Comparison of ENCODE assay signal across 34 cellular contexts in genomic region chr11:107157146-107157808, GRCh38.
A peak's percentile ranks its signal among the peaks of the same experiment; 100 is the strongest.
DNase-seq lines count a peak whose midpoint lies in the region; ATAC-seq, FAIRE-seq and TF ChIP-seq lines count a peak whose summit lies in the region.
"Had no signal": no experiment of that assay in that cellular context is flagged by ENCODE, and none has a peak within 500 bp of the region (broad histone marks: within the 10 kb centered on the region; RNA-seq: fewer than 3 reads in every experiment).

No MANE protein-coding gene starts in this region.

- in situ Hi-C loops in GM23248 (cut with MboI): no loop called here

- no peaks in the 10 kb centered on the region for H3K4me1 ChIP-seq in mesendoderm (ENCODE audit: control insufficient read depth, low read depth, low read length)
- H3K4me1 ChIP-seq in right cardiac atrium (ENCODE audit: control insufficient read depth, insufficient read depth, low read length): no peaks in the 10 kb centered on the region
- H3K4me1 ChIP-seq in GM23248 (ENCODE audit: insufficient read depth): no peaks in the 10 kb centered on the region
- H3K4me1 ChIP-seq: BE2C, body of pancreas, left lung, psoas muscle had no signal

- no peaks in the 10 kb centered on the region for H3F3A ChIP-seq in GM23248 (ENCODE audit: insufficient read depth)

- H3K27me3 Mint-ChIP-seq in progenitor cell of endocrine pancreas: no peaks in the 10 kb centered on the region
- H3K27me3 Mint-ChIP-seq: activated CD4-positive, alpha-beta memory T cell treated with anti-CD3 and anti-CD28 coated beads for 36 hours; activated naive CD8-positive, alpha-beta T cell treated with anti-CD3 and anti-CD28 coated beads, Interleukin-2, amount 50 U/mL, for 24 hours; central memory CD8-positive, alpha-beta T cell had no signal

- H3K18ac ChIP-seq in mesendoderm (ENCODE audit: low read length): no peak overlapping the region

- H2BK120ac ChIP-seq in mesendoderm (ENCODE audit: low read depth, low read length): no peak overlapping the region

- TF ChIP-seq CTCF in progenitor cell of endocrine pancreas (IDR thresholded peaks at IDR 0.05; ENCODE audit: unreplicated experiment): no peak

- H3K4me3 Mint-ChIP-seq in progenitor cell of endocrine pancreas (ENCODE audit: low read depth): no peak overlapping the region
- H3K4me3 Mint-ChIP-seq: activated CD4-positive, alpha-beta memory T cell treated with anti-CD3 and anti-CD28 coated beads for 36 hours; activated naive CD8-positive, alpha-beta T cell treated with anti-CD3 and anti-CD28 coated beads, Interleukin-2, amount 50 U/mL, for 24 hours; CD8-positive, alpha-beta T cell; central memory CD8-positive, alpha-beta T cell; mesothelial cell of epicardium had no signal

- H2BK5ac ChIP-seq in mesendoderm (ENCODE audit: low read length): no peak overlapping the region

- no peak overlapping the region for H3K27ac Mint-ChIP-seq in progenitor cell of endocrine pancreas
- H3K27ac Mint-ChIP-seq: activated CD4-positive, alpha-beta memory T cell treated with anti-CD3 and anti-CD28 coated beads for 36 hours; activated naive CD8-positive, alpha-beta T cell treated with anti-CD3 and anti-CD28 coated beads, Interleukin-2, amount 50 U/mL, for 24 hours; CD8-positive, alpha-beta T cell; mesothelial cell of epicardium had no signal

- intact Hi-C loops in right cardiac atrium (cut with DNase I): no loop called here

- H4K5ac ChIP-seq in mesendoderm (ENCODE audit: low read length): no peak overlapping the region

- H3K9ac ChIP-seq in mesendoderm (ENCODE audit: low read length): no peak overlapping the region
- H3K9ac ChIP-seq in GM23248: no peak overlapping the region
- H3K9ac ChIP-seq: SK-N-SH had no signal

- H3K4me1 Mint-ChIP-seq in progenitor cell of endocrine pancreas (ENCODE audit: low read depth): peaks cover 8% of the 10 kb centered on the region
- H3K4me1 Mint-ChIP-seq: activated naive CD8-positive, alpha-beta T cell treated with anti-CD3 and anti-CD28 coated beads, Interleukin-2, amount 50 U/mL, for 24 hours; central memory CD8-positive, alpha-beta T cell had no signal

- ATAC-seq in right cardiac atrium: no peak
- ATAC-seq: activated CD4-positive, CD25-positive, alpha-beta regulatory T cell treated with anti-CD3 and anti-CD28 coated beads, Interleukin-2, amount 50 U/mL, for 24 hours; activated naive CD8-positive, alpha-beta T cell treated with anti-CD3 and anti-CD28 coated beads, Interleukin-2, amount 50 U/mL, for 24 hours; body of pancreas; CD8-positive, alpha-beta T cell; left lung; psoas muscle; Right ventricle myocardium inferior had no signal

- no peak overlapping the region for H3K23ac ChIP-seq in mesendoderm (ENCODE audit: low read length)

- no peak overlapping the region for H2AK5ac ChIP-seq in mesendoderm (ENCODE audit: low read length)

- H3K9me3 Mint-ChIP-seq in progenitor cell of endocrine pancreas (ENCODE audit: low read depth): no peaks in the 10 kb centered on the region
- H3K9me3 Mint-ChIP-seq: activated CD4-positive, alpha-beta memory T cell treated with anti-CD3 and anti-CD28 coated beads for 36 hours; activated naive CD8-positive, alpha-beta T cell treated with anti-CD3 and anti-CD28 coated beads, Interleukin-2, amount 50 U/mL, for 24 hours; CD8-positive, alpha-beta T cell; central memory CD8-positive, alpha-beta T cell; mesothelial cell of epicardium had no signal

- H3K36me3 ChIP-seq in mesendoderm (ENCODE audit: control insufficient read depth, insufficient read depth, low read length): no peaks in the 10 kb centered on the region
- H3K36me3 ChIP-seq in GM23248 (ENCODE audit: low read depth): no peaks in the 10 kb centered on the region
- H3K36me3 ChIP-seq: BE2C, left lung, neutrophil had no signal

- H3K9me3 ChIP-seq in right cardiac atrium (ENCODE audit: control insufficient read depth, low read length) (no peaks in the 10 kb centered on the region), GM23248 (ENCODE audit: low read depth) (no peaks in the 10 kb centered on the region)
- H3K9me3 ChIP-seq: BE2C, body of pancreas, left lung, psoas muscle, SK-N-SH had no signal

- H2AFZ ChIP-seq in GM23248: no peak overlapping the region

- no CpG with 5 or more reads among the region's 3 CpGs for WGBS in mesendoderm (ENCODE audit: extremely low coverage, insufficient coverage, low lambda C conversion rate)
- WGBS in right cardiac atrium: 36% methylated on average over 3 of the region's 3 CpGs
- 14 to 20% methylated on average over 3 of the region's 3 CpGs for WGBS in GM23248 (ENCODE audit: low coverage in 1 of 2, low lambda C conversion rate in 2 of 2, missing lambda C conversion rate in 2 of 2), 2 experiments

- H3K27me3 ChIP-seq in mesendoderm (ENCODE audit: insufficient read depth, low read length, poor library complexity): no peaks in the 10 kb centered on the region
- H3K27me3 ChIP-seq in right cardiac atrium (ENCODE audit: control insufficient read depth, insufficient read depth): no peaks in the 10 kb centered on the region
- 0 out of 2 replicates have a peak, but pooled peaks cover 5% of the 10 kb centered on the region for H3K27me3 ChIP-seq in GM23248 (replicated peaks; ENCODE audit: insufficient read depth)
- H3K27me3 ChIP-seq: BE2C, body of pancreas, left lung, neutrophil had no signal

- H4K8ac ChIP-seq in mesendoderm (ENCODE audit: low read depth, low read length): no peak overlapping the region

- no peak overlapping the region for H3K4me2 ChIP-seq in mesendoderm (ENCODE audit: low read length)
- no peak overlapping the region for H3K4me2 ChIP-seq in GM23248 (ENCODE audit: unreplicated experiment)
- H3K4me2 ChIP-seq: SK-N-SH had no signal

- H3K9me2 ChIP-seq in GM23248 (ENCODE audit: insufficient read depth): no peaks in the 10 kb centered on the region
- H3K9me2 ChIP-seq: SK-N-SH had no signal

- H3K79me1 ChIP-seq in mesendoderm (ENCODE audit: low read length): no peaks in the 10 kb centered on the region

- H4K20me1 ChIP-seq in GM23248 (ENCODE audit: insufficient read depth): no peaks in the 10 kb centered on the region

- H3K27ac ChIP-seq in mesendoderm (ENCODE audit: low read depth, low read length): no peak overlapping the region
- H3K27ac ChIP-seq in right cardiac atrium (ENCODE audit: low read length): no peak overlapping the region
- H3K27ac ChIP-seq in GM23248: no peak overlapping the region
- H3K27ac ChIP-seq: body of pancreas, left lung, neutrophil, psoas muscle had no signal

- H3K56ac ChIP-seq in mesendoderm (ENCODE audit: low read length): no peak overlapping the region

- no peak overlapping the region for H3K4me3 ChIP-seq in mesendoderm (ENCODE audit: low read length)
- H3K4me3 ChIP-seq in right cardiac atrium (ENCODE audit: low read length): no peak overlapping the region
- H3K4me3 ChIP-seq in GM23248: no peak overlapping the region
- H3K4me3 ChIP-seq: body of pancreas, left lung, psoas muscle had no signal

- no peaks in the 10 kb centered on the region for H3K36me3 Mint-ChIP-seq in progenitor cell of endocrine pancreas (ENCODE audit: insufficient read depth)
- H3K36me3 Mint-ChIP-seq: activated CD4-positive, alpha-beta memory T cell treated with anti-CD3 and anti-CD28 coated beads for 36 hours; CD8-positive, alpha-beta T cell; mesothelial cell of epicardium had no signal

- no peak for FAIRE-seq in frontal cortex (lab: Jason Lieb, UNC)
- FAIRE-seq: GM12891, TTC549 had no signal

- DNase-seq in ELF-1 (ENCODE audit: low read depth, low spot score) (peak; percentile 13), RPMI7951 (ENCODE audit: low read depth) (peak; percentile 21), iPS DF 19.7 (ENCODE audit: low read depth, low spot score) (peak; percentile 28), mesendoderm (peak; percentile 64), right cardiac atrium (no peak), GM23248 (no peak), frontal cortex (ENCODE audit: low spot score in 2 of 2) (no peak), progenitor cell of endocrine pancreas (ENCODE audit: low spot score, unreplicated experiment) (no peak)
- DNase-seq: activated CD4-positive, alpha-beta memory T cell treated with anti-CD3 and anti-CD28 coated beads for 36 hours; activated CD8-positive, alpha-beta memory T cell treated with anti-CD3 and anti-CD28 coated beads, Interleukin-2, amount 50 U/mL, for 4 hours; activated naive CD4-positive, alpha-beta T cell; activated naive CD8-positive, alpha-beta T cell treated with anti-CD3 and anti-CD28 coated beads, Interleukin-2, amount 50 U/mL, for 24 hours; BE2C; body of pancreas; CD8-positive, alpha-beta T cell; DMS 273 treated with DMSO at 0.1 percent for 48 hours; HCEC 1CT; left lung; MM.1S; NCI-H1105 treated with DMSO at 0.1 percent for 48 hours; NCI-H187 treated with DMSO at 0.1 percent for 48 hours; NCI-H2171; NCI-H510A; psoas muscle; SK-N-SH; stimulated activated CD4-positive, alpha-beta T cell treated with anti-CD3 and anti-CD28 coated beads, Interleukin-4, amount 100 ng/mL, for 24 hours; trophoblast cell had no signal

- H3K79me2 ChIP-seq in mesendoderm (ENCODE audit: control insufficient read depth, insufficient read depth, low read length) (no peaks in the 10 kb centered on the region), GM23248 (ENCODE audit: insufficient read depth) (no peaks in the 10 kb centered on the region)

- no peak overlapping the region for H3K4ac ChIP-seq in mesendoderm (ENCODE audit: low read depth, low read length)

- H2BK15ac ChIP-seq in mesendoderm (replicated peaks; ENCODE audit: low read depth): no peak overlapping the region

Comparison
In these comparisons a context has a peak if more than half of its experiments do, and no peak if none do; other contexts are left out.
1. DNase-seq: peak in ELF-1 (single experiment), RPMI7951 (single experiment), iPS DF 19.7 (single experiment) and mesendoderm (single experiment); none in right cardiac atrium (0 of 3), GM23248 (single experiment), frontal cortex (0 of 2) and progenitor cell of endocrine pancreas (single experiment).